8 cellular contexts compared by ENCODE assay signal in the genomic region with DNA sequence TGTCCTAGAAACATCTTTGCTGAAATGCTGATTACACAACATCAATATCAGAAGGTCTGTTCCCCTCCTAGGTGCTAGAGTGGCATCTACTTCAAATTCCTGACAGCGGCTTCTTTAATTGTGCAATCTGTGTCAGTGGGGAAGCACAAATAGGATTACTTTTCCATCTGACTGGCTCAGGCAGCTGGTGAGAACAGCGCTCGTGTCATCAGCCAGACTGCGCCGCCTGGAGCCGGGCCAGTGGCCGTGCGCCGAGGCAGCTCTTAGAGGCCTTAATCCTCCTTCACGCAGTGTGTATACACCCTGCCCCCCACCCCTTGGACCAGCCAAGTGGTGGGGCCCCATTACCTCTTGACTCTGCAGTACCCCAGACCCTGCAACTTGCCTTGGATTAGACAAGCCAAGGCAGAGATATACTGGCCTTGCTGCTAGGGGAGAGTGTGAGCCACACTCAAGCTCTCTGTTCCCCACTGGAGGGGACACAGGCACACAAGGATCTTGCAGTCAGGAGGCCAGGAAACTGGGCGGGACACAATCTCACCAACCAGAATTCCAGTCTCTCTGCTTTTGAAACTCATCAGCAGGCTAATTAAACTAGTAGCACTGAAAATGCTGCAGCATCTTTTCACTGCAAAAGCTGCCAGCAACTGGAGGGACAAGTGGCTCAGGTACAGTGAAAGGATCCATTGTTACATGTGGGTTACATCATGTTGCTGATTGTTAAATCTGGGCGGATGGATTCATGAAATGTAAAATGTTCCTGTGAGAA. TPM values are rescaled to one million over a fixed set of nuclear protein-coding genes. Genes with fewer than 3 reads are reported as not detected.
DNase-seq lines count a peak whose midpoint lies in the region; TF ChIP-seq lines count a peak whose summit lies in the region.

No MANE protein-coding gene starts in this region.

- 22% methylated on average over 12 of the region's 12 CpGs for WGBS in liver

- H3K9me3 ChIP-seq in liver (ENCODE audit: control insufficient read depth in 4 of 4, low read length in 3 of 4), result no peaks in the 10 kb centered on the region
- no peaks in the 10 kb centered on the region for H3K9me3 ChIP-seq in stomach smooth muscle (ENCODE audit: control insufficient read depth in 2 of 2, low read length in 2 of 2)

- H3K27me3 ChIP-seq in liver (ENCODE audit: control insufficient read depth in 4 of 4, insufficient read depth in 4 of 4, low read length in 3 of 4) (no peaks in the 10 kb centered on the region), stomach smooth muscle (ENCODE audit: control insufficient read depth in 1 of 2, insufficient read depth in 2 of 2, low read length in 2 of 2) (no peaks in the 10 kb centered on the region)

- H3K4me1 ChIP-seq in liver (ENCODE audit: control insufficient read depth in 4 of 4, insufficient read depth in 4 of 4, low read length in 3 of 4) (peaks cover 19 to 81% (median 66%) of the 10 kb centered on the region in 4 donors), stomach smooth muscle (ENCODE audit: control insufficient read depth, insufficient read depth, low read length) (peaks cover 83% of the 10 kb centered on the region)

- H3K4me3 ChIP-seq in liver (ENCODE audit: low read depth in 1 of 3, low read length in 3 of 3), result no peak overlapping the region
- H3K4me3 ChIP-seq in stomach smooth muscle (ENCODE audit: low read length in 2 of 2), result peak overlapping the region; percentile 21 to 52

- no peak overlapping the region for H3K9ac ChIP-seq in liver (ENCODE audit: low read depth in 1 of 2, low read length in 2 of 2)
- H3K9ac ChIP-seq in stomach smooth muscle (ENCODE audit: low read length in 2 of 2), result peak overlapping the region in 1 of 2 donors; percentile 40

- H3K27ac ChIP-seq in liver (ENCODE audit: low read depth in 1 of 2, low read length in 2 of 2) (peak overlapping the region; percentile 57 to 71), stomach smooth muscle (ENCODE audit: low read length) (peak overlapping the region; percentile 13)

- TF ChIP-seq RAD21 in liver (IDR thresholded peaks at IDR 0.05), result peak; percentile 48 to 60

- TF ChIP-seq CTCF in liver (IDR thresholded peaks at IDR 0.05; ENCODE audit: low read depth, low read length, missing input control), result no peak

- H3K36me3 ChIP-seq in liver (ENCODE audit: control insufficient read depth in 4 of 4, insufficient read depth in 3 of 4, low read depth in 1 of 4, low read length in 3 of 4) (no peaks in the 10 kb centered on the region), stomach smooth muscle (ENCODE audit: control insufficient read depth in 2 of 2, insufficient read depth in 2 of 2, low read length in 2 of 2) (no peaks in the 10 kb centered on the region)

- peak; percentile 71 for DNase-seq in A172 (ENCODE audit: low spot score)
- DNase-seq in HCEC 1CT, result peak; percentile 84
- DNase-seq in NCI-H774 (lab: John Stamatoyannopoulos, UW), result peak; percentile 38
- peak; percentile 83 for DNase-seq in cerebellum (ENCODE audit: low spot score)
- DNase-seq in epidermal melanocyte (ENCODE audit: insufficient read length, low spot score), result no peak
- no peak for DNase-seq in stimulated activated CD4-positive, alpha-beta T cell treated with anti-CD3 and anti-CD28 coated beads, Interleukin-15, amount 100 ng/mL, for 24 hours

TF ChIP-seq in liver, 16 proteins besides CTCF, POLR2A, EP300 and RAD21:
- TF ChIP-seq TAF1 (conservative IDR thresholded peaks at IDR 0.05) (no peak), NR2F2 (IDR thresholded peaks at IDR 0.05) (peak; percentile 22), SP1 (IDR thresholded peaks at IDR 0.05) (peak; percentile 8), YY1 (IDR thresholded peaks at IDR 0.05) (peak; percentile 36), RXRA (IDR thresholded peaks at IDR 0.05) (peak; percentile 48 to 68), HNF4G (IDR thresholded peaks at IDR 0.05) (no peak), HNF4A (conservative IDR thresholded peaks at IDR 0.05) (peak; percentile 52 to 73), FOXA2 (IDR thresholded peaks at IDR 0.05) (no peak)
- TF ChIP-seq, protein P1, sequence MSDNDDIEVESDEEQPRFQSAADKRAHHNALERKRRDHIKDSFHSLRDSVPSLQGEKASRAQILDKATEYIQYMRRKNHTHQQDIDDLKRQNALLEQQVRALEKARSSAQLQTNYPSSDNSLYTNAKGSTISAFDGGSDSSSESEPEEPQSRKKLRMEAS (IDR thresholded peaks at IDR 0.05), result peak; percentile 55
- TF ChIP-seq, protein P2, sequence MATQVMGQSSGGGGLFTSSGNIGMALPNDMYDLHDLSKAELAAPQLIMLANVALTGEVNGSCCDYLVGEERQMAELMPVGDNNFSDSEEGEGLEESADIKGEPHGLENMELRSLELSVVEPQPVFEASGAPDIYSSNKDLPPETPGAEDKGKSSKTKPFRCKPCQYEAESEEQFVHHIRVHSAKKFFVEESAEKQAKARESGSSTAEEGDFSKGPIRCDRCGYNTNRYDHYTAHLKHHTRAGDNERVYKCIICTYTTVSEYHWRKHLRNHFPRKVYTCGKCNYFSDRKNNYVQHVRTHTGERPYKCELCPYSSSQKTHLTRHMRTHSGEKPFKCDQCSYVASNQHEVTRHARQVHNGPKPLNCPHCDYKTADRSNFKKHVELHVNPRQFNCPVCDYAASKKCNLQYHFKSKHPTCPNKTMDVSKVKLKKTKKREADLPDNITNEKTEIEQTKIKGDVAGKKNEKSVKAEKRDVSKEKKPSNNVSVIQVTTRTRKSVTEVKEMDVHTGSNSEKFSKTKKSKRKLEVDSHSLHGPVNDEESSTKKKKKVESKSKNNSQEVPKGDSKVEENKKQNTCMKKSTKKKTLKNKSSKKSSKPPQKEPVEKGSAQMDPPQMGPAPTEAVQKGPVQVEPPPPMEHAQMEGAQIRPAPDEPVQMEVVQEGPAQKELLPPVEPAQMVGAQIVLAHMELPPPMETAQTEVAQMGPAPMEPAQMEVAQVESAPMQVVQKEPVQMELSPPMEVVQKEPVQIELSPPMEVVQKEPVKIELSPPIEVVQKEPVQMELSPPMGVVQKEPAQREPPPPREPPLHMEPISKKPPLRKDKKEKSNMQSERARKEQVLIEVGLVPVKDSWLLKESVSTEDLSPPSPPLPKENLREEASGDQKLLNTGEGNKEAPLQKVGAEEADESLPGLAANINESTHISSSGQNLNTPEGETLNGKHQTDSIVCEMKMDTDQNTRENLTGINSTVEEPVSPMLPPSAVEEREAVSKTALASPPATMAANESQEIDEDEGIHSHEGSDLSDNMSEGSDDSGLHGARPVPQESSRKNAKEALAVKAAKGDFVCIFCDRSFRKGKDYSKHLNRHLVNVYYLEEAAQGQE (IDR thresholded peaks at IDR 0.05), result peak; percentile 17

RNA-seq across cellular contexts. Expression of a gene that starts 48.9 kb away (rescaled TPM):
- not detected in 2 replicates for total RNA-seq in A172 (2014; rRNA removed; shearing (Covaris generic))
- 0.18 TPM for total RNA-seq in cerebellum
- under 1 TPM in 1 of 2 donors, not detected in 1; 0.25 TPM for total RNA-seq in liver
- under 1 TPM; 0.17 to 0.21 TPM for polyA plus RNA-seq in liver

RNA-seq across cellular contexts. Expression of a gene that starts 51.2 kb away (rescaled TPM):
- total RNA-seq in A172 (2014; rRNA removed; shearing (Covaris generic)), result 7.1 and 19.1 TPM in 2 replicates
- total RNA-seq in cerebellum, result 23.5 TPM
- 10 to 100 TPM; 20.2 to 20.7 TPM for total RNA-seq in liver
- 10 to 100 TPM; 13.6 to 25.8 TPM for polyA plus RNA-seq in liver

Comparison
In these comparisons a context has a peak if more than half of its experiments do, and no peak if none do; other contexts are left out.
1. DNase-seq: peak in A172 (single experiment), HCEC 1CT (single experiment), NCI-H774 (single experiment) and cerebellum (single experiment); none in epidermal melanocyte (single experiment) and stimulated activated CD4-positive, alpha-beta T cell treated with anti-CD3 and anti-CD28 coated beads, Interleukin-15, amount 100 ng/mL, for 24 hours (single experiment).
2. H3K4me3 ChIP-seq: peak in stomach smooth muscle (2 of 2); none in liver (0 of 3).